ENCODE assay signal across 8 cellular contexts in the genomic region with DNA sequence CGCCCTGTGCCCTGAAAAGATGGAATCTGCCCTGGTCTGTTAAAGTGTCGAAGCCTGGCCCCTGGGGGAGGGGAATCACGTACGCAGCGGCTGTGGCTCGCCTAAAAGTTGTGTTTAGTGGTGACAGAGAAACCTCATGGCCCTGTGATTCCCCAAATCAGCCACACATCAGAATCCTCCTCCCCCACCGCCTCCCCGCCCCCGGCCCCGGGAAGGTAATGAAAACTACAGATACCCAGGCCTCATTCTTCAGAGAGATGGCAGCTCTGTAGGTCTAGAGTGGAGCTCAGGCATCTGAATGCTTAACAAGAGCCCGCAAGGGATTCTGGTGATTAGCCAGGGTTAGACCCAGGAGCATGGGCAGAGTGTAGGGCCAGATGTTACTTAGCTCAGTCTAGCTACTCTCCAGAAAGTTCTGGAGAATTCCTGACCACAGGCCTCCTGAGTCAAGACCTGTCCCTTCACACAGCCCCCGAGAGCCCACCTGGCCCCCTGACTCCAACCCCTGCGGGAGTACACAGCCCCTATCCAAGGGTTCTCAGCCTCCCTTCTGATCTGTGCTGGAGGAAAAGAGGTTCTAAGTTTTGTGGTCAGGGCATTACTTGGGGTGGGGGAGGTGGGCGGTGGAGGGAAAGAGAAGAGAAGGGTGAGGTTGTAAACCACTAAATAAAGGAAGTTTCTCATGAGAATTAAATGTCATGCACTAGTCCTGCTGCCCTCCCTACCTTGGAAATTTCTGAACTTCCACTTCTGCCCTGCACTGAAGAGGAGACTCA.
DNase-seq lines count a peak whose midpoint lies in the region; ATAC-seq and TF ChIP-seq lines count a peak whose summit lies in the region.

No MANE protein-coding gene starts in this region.

- peak; percentile 46 for ATAC-seq in GM21381 (IDR thresholded peaks at IDR 0.05; ENCODE audit: unreplicated experiment)
- peak; percentile 5 for ATAC-seq in Right ventricle myocardium superior (ENCODE audit: poor library complexity)

- intact Hi-C loops in A673 (cut with micrococcal nuclease; ENCODE audit: unreplicated experiment) (loop anchor here (10.0 kb wide), 1 partner anchor 262 kb away; no protein-coding TSS in a partner anchor), Right ventricle myocardium superior (cut with DNase I) (no loop called here)

- no peak for DNase-seq in A673 (ENCODE audit: low spot score)
- DNase-seq in NB4 (ENCODE audit: low read depth) = peak; percentile 92
- peak; percentile 54 for DNase-seq in activated T-cell treated with anti-CD3 and anti-CD28 coated beads, Interleukin-2, amount 50 U/mL, for 1 hour
- no peak for DNase-seq in Right ventricle myocardium superior
- peak; percentile 40 to 62 for DNase-seq in stimulated activated CD4-positive, alpha-beta T cell treated with anti-CD3 and anti-CD28 coated beads, Interleukin-2, amount 100 ng/mL, for 48 hours
- DNase-seq in NCI-H2196 treated with DMSO at 0.1 percent for 48 hours (lab: John Stamatoyannopoulos, UW; ENCODE audit: unreplicated experiment) = no peak
- DNase-seq in DMS153 treated with DMSO at 0.1 percent for 48 hours (lab: John Stamatoyannopoulos, UW; ENCODE audit: unreplicated experiment) = no peak

- no peaks in the 10 kb centered on the region for H3K36me3 ChIP-seq in A673 (ENCODE audit: insufficient read depth, low read length, poor library complexity, severe bottlenecking)

- TF ChIP-seq POLR2A in NB4 (IDR thresholded peaks at IDR 0.05; ENCODE audit: extremely low read depth, insufficient read length) = no peak

- peak overlapping the region; percentile 9 for H3K27ac ChIP-seq in A673 (ENCODE audit: low read depth, low read length, poor library complexity, severe bottlenecking)

- H3K4me3 ChIP-seq in A673 (ENCODE audit: low read depth, low read length, poor library complexity, severe bottlenecking) = peak overlapping the region; percentile 48
- peak overlapping the region; percentile 74 for H3K4me3 ChIP-seq in NB4 (ENCODE audit: low read depth, low read length)

- POLR2A ChIA-PET in A673 (lab: Charles Lee; ENCODE audit: low non-redundant PET) = interaction anchor here (0.6 kb wide), 1 partner anchor 68 kb away, joined by 5 read pairs; no protein-coding TSS in a partner anchor

- peaks cover 7% of the 10 kb centered on the region for H3K27me3 ChIP-seq in A673 (replicated peaks; ENCODE audit: insufficient read depth, low read depth, low read length, poor library complexity)

- H3K9me3 ChIP-seq in A673 (ENCODE audit: low read depth, low read length, poor library complexity, severe bottlenecking) = no peaks in the 10 kb centered on the region

- TF ChIP-seq CTCF in A673 (conservative IDR thresholded peaks at IDR 0.05; ENCODE audit: low read depth, low read length) (no peak), NB4 (IDR thresholded peaks at IDR 0.05; ENCODE audit: low read depth, low read length) (no peak)

- BruUV-seq in A673 (replicated peaks; lab: Mats Ljungman, UMichigan) = no TSS peak

- CTCF ChIA-PET in A673 (lab: Charles Lee) = no interaction called here

- peaks cover 57% of the 10 kb centered on the region for H3K4me1 ChIP-seq in A673 (ENCODE audit: insufficient read depth, low read length, poor library complexity, severe bottlenecking)

Comparison
In these comparisons a context has a peak if more than half of its experiments do, and no peak if none do; other contexts are left out.
1. DNase-seq: peak in NB4 (single experiment), activated T-cell treated with anti-CD3 and anti-CD28 coated beads, Interleukin-2, amount 50 U/mL, for 1 hour (single experiment) and stimulated activated CD4-positive, alpha-beta T cell treated with anti-CD3 and anti-CD28 coated beads, Interleukin-2, amount 100 ng/mL, for 48 hours (2 of 2); none in A673 (single experiment), Right ventricle myocardium superior (single experiment), NCI-H2196 treated with DMSO at 0.1 percent for 48 hours (single experiment) and DMS153 treated with DMSO at 0.1 percent for 48 hours (single experiment).